Comparison of ENCODE assay signal across 9 cellular contexts in genomic region chr15:98866503-98866902, GRCh38.
DNase-seq lines count a peak whose midpoint lies in the region; ATAC-seq and TF ChIP-seq lines count a peak whose summit lies in the region.
"Had no signal": no experiment of that assay in that cellular context is flagged by ENCODE, and none has a peak within 500 bp of the region (broad histone marks: within the 10 kb centered on the region; RNA-seq: fewer than 3 reads in every experiment).

No MANE protein-coding gene starts in this region.

- H3K4me3 ChIP-seq in heart left ventricle (peak overlapping the region in 11 of 12 donors; percentile 21 to 79 (median 59)), iPS-15b (ENCODE audit: low read depth, low read length) (peak overlapping the region; percentile 67)
- H3K4me3 ChIP-seq: GM12878 had no signal

- H3K36me3 ChIP-seq in heart left ventricle (no peaks in the 10 kb centered on the region), iPS-15b (ENCODE audit: control insufficient read depth, insufficient read depth, low read length) (no peaks in the 10 kb centered on the region)

- peak overlapping the region; percentile 76 for H3K4me3 Mint-ChIP-seq in activated CD4-positive, alpha-beta memory T cell treated with anti-CD3 and anti-CD28 coated beads for 36 hours
- peak overlapping the region; percentile 82 to 86 for H3K4me3 Mint-ChIP-seq in stimulated activated naive CD8-positive, alpha-beta T cell treated with anti-CD3 and anti-CD28 coated beads, Interleukin-15, amount 100 ng/mL, for 72 hours

- H3K27ac ChIP-seq in heart left ventricle: peak overlapping the region in 11 of 12 donors; percentile 40 to 88 (median 62)

- H3K9me3 ChIP-seq in heart left ventricle (no peaks in the 10 kb centered on the region), iPS-15b (ENCODE audit: control insufficient read depth, insufficient read depth, low read length) (no peaks in the 10 kb centered on the region)

- CTCF ChIA-PET in activated CD4-positive, alpha-beta memory T cell treated with anti-CD3 and anti-CD28 coated beads for 36 hours (lab: Charles Lee): interaction anchor here (0.7 to 2.0 kb wide), 4 partner anchors 16 to 347 kb away, joined by 3 to 6 read pairs (median 4); no protein-coding TSS in a partner anchor

- no peaks in the 10 kb centered on the region for H3K9me3 Mint-ChIP-seq in activated CD4-positive, alpha-beta memory T cell treated with anti-CD3 and anti-CD28 coated beads for 36 hours
- peaks cover 4 to 5% of the 10 kb centered on the region in 2 donors for H3K9me3 Mint-ChIP-seq in stimulated activated naive CD8-positive, alpha-beta T cell treated with anti-CD3 and anti-CD28 coated beads, Interleukin-15, amount 100 ng/mL, for 72 hours

- peak in 1 of 4 donors; percentile 39 for ATAC-seq in heart left ventricle
- ATAC-seq in stimulated activated naive CD8-positive, alpha-beta T cell treated with anti-CD3 and anti-CD28 coated beads, Interleukin-15, amount 100 ng/mL, for 72 hours: no peak
- ATAC-seq: GM12878 had no signal

- no peak for TF ChIP-seq POLR2A in heart left ventricle (IDR thresholded peaks at IDR 0.05)

- POLR2A ChIA-PET in activated CD4-positive, alpha-beta memory T cell treated with anti-CD3 and anti-CD28 coated beads for 36 hours (lab: Charles Lee): no interaction called here

- no peaks in the 10 kb centered on the region for H3K27me3 Mint-ChIP-seq in activated CD4-positive, alpha-beta memory T cell treated with anti-CD3 and anti-CD28 coated beads for 36 hours
- H3K27me3 Mint-ChIP-seq in stimulated activated naive CD8-positive, alpha-beta T cell treated with anti-CD3 and anti-CD28 coated beads, Interleukin-15, amount 100 ng/mL, for 72 hours: no peaks in the 10 kb centered on the region

- H3K4me1 Mint-ChIP-seq in activated CD4-positive, alpha-beta memory T cell treated with anti-CD3 and anti-CD28 coated beads for 36 hours (ENCODE audit: low read depth): peaks cover 15% of the 10 kb centered on the region
- H3K4me1 Mint-ChIP-seq in stimulated activated naive CD8-positive, alpha-beta T cell treated with anti-CD3 and anti-CD28 coated beads, Interleukin-15, amount 100 ng/mL, for 72 hours: peaks cover 51% of the 10 kb centered on the region

- no peak overlapping the region for H3K9ac ChIP-seq in iPS-15b (ENCODE audit: low read depth, low read length)

- no peak for TF ChIP-seq CTCF in heart left ventricle (IDR thresholded peaks at IDR 0.05)

- 25 to 32% (median 26%) methylated on average over 11 of the region's 11 CpGs for WGBS in heart left ventricle, 4 donors

- no peaks in the 10 kb centered on the region for H3K36me3 Mint-ChIP-seq in activated CD4-positive, alpha-beta memory T cell treated with anti-CD3 and anti-CD28 coated beads for 36 hours

- no peaks in the 10 kb centered on the region for H3K27me3 ChIP-seq in heart left ventricle
- H3K27me3 ChIP-seq in iPS-15b (ENCODE audit: control insufficient read depth, insufficient read depth, low read length): no peaks in the 10 kb centered on the region

- intact Hi-C loops in heart left ventricle (cut with DNase I) (loop anchor here in 1 of 10 donors (10.0 kb wide), 1 partner anchor 178 kb away; no protein-coding TSS in a partner anchor), cardiac septum (cut with DNase I) (no loop called here)
- intact Hi-C loops in activated CD4-positive, alpha-beta memory T cell treated with anti-CD3 and anti-CD28 coated beads for 36 hours (cut with micrococcal nuclease): loop anchor here (5.0 kb wide), 1 partner anchor 219 kb away; the partner anchor contains the start of gene IGF1R

- peak overlapping the region; percentile 86 for H3K27ac Mint-ChIP-seq in activated CD4-positive, alpha-beta memory T cell treated with anti-CD3 and anti-CD28 coated beads for 36 hours
- H3K27ac Mint-ChIP-seq in stimulated activated naive CD8-positive, alpha-beta T cell treated with anti-CD3 and anti-CD28 coated beads, Interleukin-15, amount 100 ng/mL, for 72 hours: peak overlapping the region; percentile 87 to 97

- H3K4me1 ChIP-seq in heart left ventricle (peaks cover 0 to 71% (median 28%) of the 10 kb centered on the region in 12 donors), iPS-15b (ENCODE audit: control insufficient read depth, insufficient read depth, low read length) (peaks cover 26% of the 10 kb centered on the region)

- DNase-seq in heart left ventricle (no peak), cardiac septum (ENCODE audit: low spot score) (no peak), NCI-H2196 treated with DMSO at 0.1 percent for 48 hours (lab: John Stamatoyannopoulos, UW; ENCODE audit: unreplicated experiment) (no peak), NCI-H774 (lab: John Stamatoyannopoulos, UW) (no peak)
- DNase-seq in activated CD4-positive, alpha-beta memory T cell treated with anti-CD3 and anti-CD28 coated beads for 36 hours: no peak
- no peak for DNase-seq in stimulated activated naive CD8-positive, alpha-beta T cell treated with anti-CD3 and anti-CD28 coated beads, Interleukin-15, amount 100 ng/mL, for 72 hours
- no peak for DNase-seq in stimulated activated CD4-positive, alpha-beta T cell treated with anti-CD3 and anti-CD28 coated beads, Interleukin-4, amount 100 ng/mL, for 1 hour
